In genomic region chr4:78781086-78781630, GRCh38 we compare ENCODE assay signal across 16 cellular contexts.
"Had no signal": no experiment of that assay in that cellular context is flagged by ENCODE, and none has a peak within 500 bp of the region (broad histone marks: within the 10 kb centered on the region; RNA-seq: fewer than 3 reads in every experiment).

No MANE protein-coding gene starts in this region.

- ATAC-seq: effector memory CD8-positive, alpha-beta T cell; foreskin keratinocyte; stimulated activated memory B cell treated with anti-CD40 and anti-IgM and Interleukin-4, amounts not matched to agents 10 μg/mL and 1 μg/mL and 100 μg/mL, for 72 hours had no signal

- H3K36me3 ChIP-seq: left lung, sigmoid colon, thoracic aorta had no signal

- FAIRE-seq: islet of Langerhans had no signal

- H3K27ac ChIP-seq: foreskin keratinocyte, sigmoid colon, thoracic aorta had no signal

- H3K9me3 ChIP-seq: left lung, sigmoid colon, thoracic aorta had no signal

- H3K4me3 ChIP-seq: left lung, sigmoid colon, thoracic aorta had no signal

- DNase-seq: activated CD4-positive, alpha-beta T cell treated with anti-CD3 and anti-CD28 coated beads, Interleukin-2, amount 10 ng/mL, durations not matched to agents 7 days and 5 days; activated CD8-positive, alpha-beta memory T cell treated with anti-CD3 and anti-CD28 coated beads for 24 hours; activated gamma-delta T cell; effector memory CD8-positive, alpha-beta T cell; foreskin keratinocyte; hippocampal formation; left lung; nephron progenitor cell; occipital lobe; posterior cingulate gyrus; sigmoid colon; stimulated activated CD4-positive, alpha-beta T cell treated with anti-CD3 and anti-CD28 coated beads, Interleukin-4, amount 100 ng/mL, for 4 hours; T-helper 9 cell had no signal

- H3K27me3 ChIP-seq: foreskin keratinocyte, left lung, sigmoid colon had no signal
